ENCODE assay signal across 1 cellular context in the genomic region with DNA sequence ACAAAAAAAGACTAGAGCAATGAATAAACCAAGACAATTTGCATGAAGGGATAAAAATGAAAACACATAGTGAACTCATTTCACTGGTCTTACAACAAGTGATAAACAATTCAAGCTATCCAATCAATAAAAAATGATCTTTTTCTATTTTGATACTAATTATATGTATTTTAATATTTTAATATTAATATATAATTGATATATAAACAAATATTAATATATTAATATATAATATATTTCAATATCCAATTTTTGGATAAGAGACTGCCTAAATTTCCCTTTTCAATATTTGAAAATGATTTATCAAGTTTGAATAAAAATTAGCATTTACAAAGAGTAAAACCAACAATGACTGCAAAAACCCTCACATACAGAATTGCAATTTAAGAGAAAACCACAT.
TF ChIP-seq lines count a peak whose summit lies in the region.

No MANE protein-coding gene starts in this region.

TF ChIP-seq in endothelial cell of umbilical vein, 7 proteins besides CTCF, POLR2A, EP300 and RAD21:
- TF ChIP-seq JUN (IDR thresholded peaks at IDR 0.05; ENCODE audit: borderline replicate concordance, insufficient read depth, insufficient read length, low read depth) (no peak), MYC (IDR thresholded peaks at IDR 0.05; ENCODE audit: low read depth, low read length) (no peak), POLR2AphosphoS5 (IDR thresholded peaks at IDR 0.05; ENCODE audit: insufficient read depth, low read depth, low read length) (no peak), GATA2 (IDR thresholded peaks at IDR 0.05; ENCODE audit: insufficient read depth, insufficient read length, low read depth, low read length) (no peak), FOS (IDR thresholded peaks at IDR 0.05; ENCODE audit: borderline replicate concordance, insufficient read depth, low read length) (no peak), EZH2 (IDR thresholded peaks at IDR 0.05; ENCODE audit: borderline replicate concordance, low read depth, low read length, severe bottlenecking) (no peak)
- TF ChIP-seq, protein P1, sequence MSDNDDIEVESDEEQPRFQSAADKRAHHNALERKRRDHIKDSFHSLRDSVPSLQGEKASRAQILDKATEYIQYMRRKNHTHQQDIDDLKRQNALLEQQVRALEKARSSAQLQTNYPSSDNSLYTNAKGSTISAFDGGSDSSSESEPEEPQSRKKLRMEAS (IDR thresholded peaks at IDR 0.05; ENCODE audit: insufficient read depth, insufficient read length), result no peak
